In genomic region chr11:43989162-43989961, GRCh38 we compare ENCODE assay signal across 12 cellular contexts. TPM values are rescaled to one million over a fixed set of nuclear protein-coding genes. Genes with fewer than 3 reads are reported as not detected.
DNase-seq lines count a peak whose midpoint lies in the region; ATAC-seq and TF ChIP-seq lines count a peak whose summit lies in the region.
"Had no signal": no experiment of that assay in that cellular context is flagged by ENCODE, and none has a peak within 500 bp of the region (broad histone marks: within the 10 kb centered on the region; RNA-seq: fewer than 3 reads in every experiment).

No MANE protein-coding gene starts in this region.

- DNase-seq in NCI-H69 (lab: John Stamatoyannopoulos, UW) = peak; percentile 69
- peak; percentile 42 for DNase-seq in dermis blood vessel endothelial cell
- peak in 2 of 3 donors; percentile 52 to 54 for DNase-seq in right lobe of liver
- peak; percentile 51 to 77 for DNase-seq in tibial artery
- DNase-seq in NCI-H128 (lab: John Stamatoyannopoulos, UW; ENCODE audit: unreplicated experiment) = no peak
- DNase-seq in posterior vena cava (ENCODE audit: low spot score) = no peak
- DNase-seq in CD1c-positive myeloid dendritic cell (ENCODE audit: extremely low spot score) = no peak
- DNase-seq: activated effector memory CD4-positive, alpha-beta T cell treated with anti-CD3 and anti-CD28 coated beads, Interleukin-2, amount 50 U/mL, for 16 hours; DMS53; erythroblast; stimulated activated CD4-positive, alpha-beta T cell treated with anti-CD3 and anti-CD28 coated beads, Interleukin-4, amount 100 ng/mL, for 4 hours had no signal

- H3K36me3 ChIP-seq in right lobe of liver = no peaks in the 10 kb centered on the region
- no peaks in the 10 kb centered on the region for H3K36me3 ChIP-seq in tibial artery

- H3K9me3 ChIP-seq in right lobe of liver (no peaks in the 10 kb centered on the region), tibial artery (no peaks in the 10 kb centered on the region)

- TF ChIP-seq POLR2A in right lobe of liver (IDR thresholded peaks at IDR 0.05) = no peak

- TF ChIP-seq CTCF in right lobe of liver (IDR thresholded peaks at IDR 0.05) = no peak
- no peak for TF ChIP-seq CTCF in tibial artery (IDR thresholded peaks at IDR 0.05)

- peak in 2 of 4 donors; percentile 3 to 19 for ATAC-seq in right lobe of liver
- no peak for ATAC-seq in GM18511 (IDR thresholded peaks at IDR 0.05; ENCODE audit: unreplicated experiment)

- H3K27ac ChIP-seq in right lobe of liver = peak overlapping the region in 1 of 3 donors; percentile 82
- H3K27ac ChIP-seq in tibial artery = peak overlapping the region; percentile 78 to 89

- H3K27me3 ChIP-seq in right lobe of liver (no peaks in the 10 kb centered on the region), tibial artery (no peaks in the 10 kb centered on the region)

- peaks cover 0 to 41% (median 8%) of the 10 kb centered on the region in 4 donors for H3K4me1 ChIP-seq in right lobe of liver
- peaks cover 6 to 69% (median 49%) of the 10 kb centered on the region in 4 donors for H3K4me1 ChIP-seq in tibial artery

- intact Hi-C loops in right lobe of liver (cut with DNase I) = no loop called here
- intact Hi-C loops in tibial artery (cut with DNase I; ENCODE audit: low total_unique reads) = no loop called here
- intact Hi-C loops in posterior vena cava (cut with DNase I) = loop anchor here in 1 of 2 donors (5.0 kb wide), 2 partner anchors 42 to 43 kb away; no protein-coding TSS in a partner anchor

- H3K4me3 ChIP-seq in right lobe of liver (no peak overlapping the region), tibial artery (no peak overlapping the region)

- WGBS in right lobe of liver (ENCODE audit: insufficient coverage, low coverage, low lambda C conversion rate, missing lambda C conversion rate) = 27% methylated on average over 2 of the region's 11 CpGs

RNA-seq across cellular contexts. Expression of gene C11orf96, which starts 46.9 kb away (rescaled TPM):
- total RNA-seq in dermis blood vessel endothelial cell (5.5 and 8.7 TPM in 2 replicates), right lobe of liver (100 to 1,000 TPM in 1 of 6 experiments, 10 to 100 TPM in 2, 1 to 10 TPM in 3; 5.4 to 115 (median 27.7) TPM), posterior vena cava (1,000 to 10,000 TPM in 1 of 2 donors, 100 to 1,000 TPM in 1; 576 to 1,371 TPM)

RNA-seq across cellular contexts. Expression of gene ACCSL, which starts 58.4 kb away (rescaled TPM):
- total RNA-seq in dermis blood vessel endothelial cell (not detected in 2 replicates), right lobe of liver (not detected), posterior vena cava (not detected)

Comparison
In these comparisons a context has a peak if more than half of its experiments do, and no peak if none do; other contexts are left out.
1. DNase-seq: peak in NCI-H69 (single experiment), dermis blood vessel endothelial cell (single experiment), right lobe of liver (2 of 3) and tibial artery (2 of 2); none in NCI-H128 (single experiment), posterior vena cava (single experiment) and CD1c-positive myeloid dendritic cell (single experiment).
2. RNA of gene C11orf96, which starts 46.9 kb away (total RNA-seq): 576 to 1,371 TPM in posterior vena cava; 5.4 to 115 TPM in right lobe of liver and 5.5 to 8.7 TPM in dermis blood vessel endothelial cell; every median in the first group is over 4 times any median in the second.